ENCODE assay signal across 18 cellular contexts in genomic region chr5:179327026-179327735, GRCh38. TPM values are rescaled to one million over a fixed set of nuclear protein-coding genes. Genes with fewer than 3 reads are reported as not detected.
A peak's percentile ranks its signal among the peaks of the same experiment; 100 is the strongest.
DNase-seq lines count a peak whose midpoint lies in the region; ATAC-seq and TF ChIP-seq lines count a peak whose summit lies in the region.
"Had no signal": no experiment of that assay in that cellular context is flagged by ENCODE, and none has a peak within 500 bp of the region (broad histone marks: within the 10 kb centered on the region; RNA-seq: fewer than 3 reads in every experiment).

No MANE protein-coding gene starts in this region.

- 69 to 80% methylated on average over 2 to 10 of the region's 15 CpGs for WGBS in gastroesophageal sphincter (ENCODE audit: low coverage in 1 of 2), 2 donors
- no CpG with 5 or more reads among the region's 15 CpGs for whole genome bisulfite sequencing in mesendoderm (ENCODE audit: extremely low coverage, insufficient coverage, low lambda C conversion rate)
- 80 to 81% methylated on average over 4 to 15 of the region's 15 CpGs for WGBS in transverse colon (ENCODE audit: low coverage in 1 of 2), 2 donors

- no peak overlapping the region for H4K5ac ChIP-seq in mesendoderm (ENCODE audit: low read length)

- H2BK120ac ChIP-seq in mesendoderm (ENCODE audit: low read depth, low read length): no peak overlapping the region

- H3K18ac ChIP-seq in mesendoderm (ENCODE audit: low read length): no peak overlapping the region

- DNase-seq in NB4 (ENCODE audit: low read depth): peak; percentile 73
- DNase-seq in mesendoderm: no peak
- no peak for DNase-seq in transverse colon
- no peak for DNase-seq in NCI-H1048 (lab: John Stamatoyannopoulos, UW)
- no peak for DNase-seq in nucleus accumbens (lab: John Stamatoyannopoulos, UW)
- no peak for DNase-seq in A172 (ENCODE audit: low spot score)
- DNase-seq: activated CD4-positive, alpha-beta T cell treated with anti-CD3 and anti-CD28 coated beads, Interleukin-2, amount 10 ng/mL, durations not matched to agents 7 days and 5 days; activated naive CD4-positive, alpha-beta T cell treated with Interleukin-2 at 50 U/mL for 16 hours; NCI-H2107; NCI-H82; stimulated activated CD4-positive, alpha-beta T cell treated with anti-CD3 and anti-CD28 coated beads, Interleukin-2, amount 100 ng/mL, for 48 hours had no signal

- H3K79me1 ChIP-seq in mesendoderm (ENCODE audit: low read length): no peaks in the 10 kb centered on the region

- in situ Hi-C loops in transverse colon (cut with MboI; ENCODE audit: low pct_ligation_motif_present in 1 of 4, low pct_unique_long_range_greater_than_20kb in 1 of 4, low sequenced_read_pairs in 3 of 4): loop anchor here in 1 of 4 donors (25.0 kb wide), 1 partner anchor 165 kb away; no protein-coding TSS in a partner anchor

- TF ChIP-seq POLR2A in NB4 (IDR thresholded peaks at IDR 0.05; ENCODE audit: extremely low read depth, insufficient read length) (no peak), gastroesophageal sphincter (IDR thresholded peaks at IDR 0.05) (no peak), transverse colon (IDR thresholded peaks at IDR 0.05) (no peak)

- H3K4me3 ChIP-seq in NB4 (ENCODE audit: low read depth, low read length) (no peak overlapping the region), gastroesophageal sphincter (no peak overlapping the region), mesendoderm (ENCODE audit: low read length) (no peak overlapping the region), transverse colon (no peak overlapping the region)
- H3K4me3 ChIP-seq: body of pancreas, Peyer's patch had no signal

- TF ChIP-seq EP300 in gastroesophageal sphincter (IDR thresholded peaks at IDR 0.05) (no peak), transverse colon (IDR thresholded peaks at IDR 0.05; ENCODE audit: low read depth) (no peak)

- TF ChIP-seq CTCF in NB4 (IDR thresholded peaks at IDR 0.05; ENCODE audit: low read depth, low read length) (no peak), gastroesophageal sphincter (IDR thresholded peaks at IDR 0.05) (no peak), transverse colon (IDR thresholded peaks at IDR 0.05) (no peak)

- peak overlapping the region; percentile 1 for H3K4me2 ChIP-seq in mesendoderm (ENCODE audit: low read length)

- H3K4me1 ChIP-seq in gastroesophageal sphincter: peaks cover 0 to 15% (median 3%) of the 10 kb centered on the region in 3 donors
- no peaks in the 10 kb centered on the region for H3K4me1 ChIP-seq in mesendoderm (ENCODE audit: control insufficient read depth, low read depth, low read length)
- H3K4me1 ChIP-seq in transverse colon: no peaks in the 10 kb centered on the region
- H3K4me1 ChIP-seq: body of pancreas, Peyer's patch had no signal

- H3K36me3 ChIP-seq in gastroesophageal sphincter (no peaks in the 10 kb centered on the region), mesendoderm (ENCODE audit: control insufficient read depth, insufficient read depth, low read length) (no peaks in the 10 kb centered on the region), transverse colon (no peaks in the 10 kb centered on the region)
- H3K36me3 ChIP-seq: Peyer's patch had no signal

- H3K9me3 ChIP-seq in gastroesophageal sphincter (no peaks in the 10 kb centered on the region), transverse colon (no peaks in the 10 kb centered on the region)
- H3K9me3 ChIP-seq: body of pancreas, Peyer's patch had no signal

- H3K79me2 ChIP-seq in mesendoderm (ENCODE audit: control insufficient read depth, insufficient read depth, low read length): no peaks in the 10 kb centered on the region

- no peak overlapping the region for H4K8ac ChIP-seq in mesendoderm (ENCODE audit: low read depth, low read length)

- intact Hi-C loops in transverse colon (cut with DNase I; ENCODE audit: low total_unique reads): no loop called here

- H2AK5ac ChIP-seq in mesendoderm (ENCODE audit: low read length): no peak overlapping the region

- no peak overlapping the region for H2BK5ac ChIP-seq in mesendoderm (ENCODE audit: low read length)

- H3K4ac ChIP-seq in mesendoderm (ENCODE audit: low read depth, low read length): no peak overlapping the region

- H3K9ac ChIP-seq in mesendoderm (ENCODE audit: low read length): no peak overlapping the region

- peaks cover 26% of the 10 kb centered on the region for H3K27me3 ChIP-seq in gastroesophageal sphincter
- H3K27me3 ChIP-seq in mesendoderm (ENCODE audit: insufficient read depth, low read length, poor library complexity): no peaks in the 10 kb centered on the region
- H3K27me3 ChIP-seq in transverse colon: no peaks in the 10 kb centered on the region
- H3K27me3 ChIP-seq: body of pancreas, Peyer's patch had no signal

- no peak overlapping the region for H2BK15ac ChIP-seq in mesendoderm (replicated peaks; ENCODE audit: low read depth)

- H3K56ac ChIP-seq in mesendoderm (ENCODE audit: low read length): no peak overlapping the region

- no peak overlapping the region for H3K23ac ChIP-seq in mesendoderm (ENCODE audit: low read length)

- ATAC-seq in gastroesophageal sphincter: no peak

- peak overlapping the region in 3 of 4 donors; percentile 47 to 69 (median 59) for H3K27ac ChIP-seq in gastroesophageal sphincter
- H3K27ac ChIP-seq in mesendoderm (ENCODE audit: low read depth, low read length): no peak overlapping the region
- peak overlapping the region; percentile 8 to 48 (median 15) for H3K27ac ChIP-seq in transverse colon

RNA-seq across cellular contexts. Expression of gene ADAMTS2, which starts 18.1 kb away (rescaled TPM):
- total RNA-seq in gastroesophageal sphincter: 10 to 100 TPM; 14.8 to 24.8 (median 22.6) TPM
- 0.59 TPM for polyA plus RNA-seq in mesendoderm (2013, experiment 1 of 2)
- 0.83 TPM for polyA plus RNA-seq in mesendoderm (2013, experiment 2 of 2)
- total RNA-seq in transverse colon: 10 to 100 TPM in 2 of 4 donors, 1 to 10 TPM in 2; 6.0 to 20.9 (median 13.5) TPM
- 0.14 and 0.79 TPM in 2 replicates for total RNA-seq in A172 (2014; rRNA removed; shearing (Covaris generic))
- total RNA-seq: activated CD4-positive, alpha-beta T cell treated with anti-CD3 and anti-CD28 coated beads, Interleukin-2, amount 10 ng/mL, durations not matched to agents 7 days and 5 days; dermis microvascular lymphatic vessel endothelial cell; G401 had no signal
- polyA plus RNA-seq: IgD-negative memory B cell, keratinocyte had no signal
